Comparison of ENCODE assay signal across 36 cellular contexts in the genomic region with DNA sequence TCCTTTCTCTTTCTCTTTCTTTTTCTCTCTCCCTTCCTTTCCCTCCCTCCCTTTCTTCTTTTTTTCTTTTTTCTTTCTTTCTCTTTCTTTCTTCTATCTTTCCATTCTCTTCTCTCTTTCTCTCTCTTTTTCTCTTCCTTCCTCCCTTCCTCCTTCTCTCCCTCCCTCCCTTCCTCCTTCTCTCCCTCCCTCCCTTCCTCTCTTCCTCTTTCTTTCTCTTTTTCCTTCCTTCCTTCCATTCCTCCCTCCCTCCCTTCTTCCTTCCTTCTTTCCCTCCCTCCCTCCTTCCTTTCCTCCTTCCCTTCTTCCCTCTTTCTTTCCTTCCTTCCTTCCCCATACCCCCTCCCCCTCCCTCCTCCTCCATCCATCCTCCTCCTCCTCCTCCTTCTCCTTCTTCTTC.
"Had no signal": no experiment of that assay in that cellular context is flagged by ENCODE, and none has a peak within 500 bp of the region (broad histone marks: within the 10 kb centered on the region; RNA-seq: fewer than 3 reads in every experiment).

No MANE protein-coding gene starts in this region.

- H3K36me3 ChIP-seq: ascending aorta, cardiac muscle cell had no signal

- DNase-seq: activated B cell treated with CpG ODN at 0.5 μM for 24 hours; activated CD4-positive, alpha-beta memory T cell treated with anti-CD3 and anti-CD28 coated beads, Interleukin-2, amount 10 ng/mL, durations not matched to agents 7 days and 5 days; activated CD4-positive, alpha-beta T cell treated with anti-CD3 and anti-CD28 coated beads for 1 hour; activated CD4-positive, alpha-beta T cell treated with anti-CD3 and anti-CD28 coated beads for 36 hours; activated CD4-positive, alpha-beta T cell treated with anti-CD3 and anti-CD28 coated beads for 48 hours; activated CD4-positive, alpha-beta T cell treated with anti-CD3 and anti-CD28 coated beads, Interleukin-2, amount 10 ng/mL, durations not matched to agents 7 days and 5 days; activated CD4-positive, alpha-beta T cell treated with anti-CD3 and anti-CD28 coated beads, Interleukin-2, amount 50 U/mL, for 48 hours; activated CD8-positive, alpha-beta memory T cell treated with anti-CD3 and anti-CD28 coated beads for 24 hours; activated CD8-positive, alpha-beta memory T cell treated with anti-CD3 and anti-CD28 coated beads, Interleukin-2, amount 10 ng/mL, durations not matched to agents 7 days and 5 days; activated CD8-positive, alpha-beta memory T cell treated with anti-CD3 and anti-CD28 coated beads, Interleukin-2, amount 50 U/mL, for 48 hours; activated CD8-positive, alpha-beta T cell treated with anti-CD3 and anti-CD28 coated beads, Interleukin-2, amount 10 ng/mL, durations not matched to agents 7 days and 5 days; activated effector memory CD4-positive, alpha-beta T cell treated with Interleukin-2 at 50 U/mL for 16 hours; activated gamma-delta T cell; activated naive CD4-positive, alpha-beta T cell treated with anti-CD3 and anti-CD28 coated beads, Interleukin-2, amount 10 ng/mL, durations not matched to agents 7 days and 5 days; activated naive CD4-positive, alpha-beta T cell treated with Interleukin-2 at 50 U/mL for 16 hours; activated naive CD8-positive, alpha-beta T cell treated with anti-CD3 and anti-CD28 coated beads, Interleukin-2, amount 10 ng/mL, durations not matched to agents 7 days and 5 days; activated naive CD8-positive, alpha-beta T cell treated with anti-CD3 and anti-CD28 coated beads, Interleukin-2, amount 50 U/mL, for 24 hours; activated T-cell treated with anti-CD3 and anti-CD28 coated beads, Interleukin-2, amount 50 U/mL, for 24 hours; activated T-cell treated with anti-CD3 and anti-CD28 coated beads, Interleukin-2, amount 50 U/mL, for 48 hours; amygdala; anterior cingulate cortex; caudate nucleus; cerebellar nuclear complex; T-helper 1 cell; T-helper 2 cell; T-helper 9 cell had no signal

- H3K27me3 ChIP-seq: ascending aorta, cardiac muscle cell had no signal

- H3K27ac Mint-ChIP-seq: activated B cell treated with CpG ODN at 0.5 μM for 24 hours; activated CD4-positive, alpha-beta memory T cell treated with anti-CD3 and anti-CD28 coated beads, Interleukin-2, amount 10 ng/mL, durations not matched to agents 7 days and 5 days; activated CD4-positive, alpha-beta T cell treated with anti-CD3 and anti-CD28 coated beads for 36 hours; activated CD4-positive, alpha-beta T cell treated with anti-CD3 and anti-CD28 coated beads, Interleukin-2, amount 10 ng/mL, durations not matched to agents 7 days and 5 days; activated CD8-positive, alpha-beta memory T cell treated with anti-CD3 and anti-CD28 coated beads, Interleukin-2, amount 10 ng/mL, durations not matched to agents 7 days and 5 days; activated CD8-positive, alpha-beta T cell treated with anti-CD3 and anti-CD28 coated beads, Interleukin-2, amount 10 ng/mL, durations not matched to agents 7 days and 5 days; activated naive CD4-positive, alpha-beta T cell treated with anti-CD3 and anti-CD28 coated beads, Interleukin-2, amount 10 ng/mL, durations not matched to agents 7 days and 5 days; activated naive CD4-positive, alpha-beta T cell treated with anti-CD3 and anti-CD28 coated beads, Interleukin-2, amount 50 U/mL, for 24 hours; activated naive CD8-positive, alpha-beta T cell; activated naive CD8-positive, alpha-beta T cell treated with anti-CD3 and anti-CD28 coated beads, Interleukin-2, amount 10 ng/mL, durations not matched to agents 7 days and 5 days; activated naive CD8-positive, alpha-beta T cell treated with anti-CD3 and anti-CD28 coated beads, Interleukin-2, amount 50 U/mL, for 24 hours; activated T-cell treated with anti-CD3 and anti-CD28 coated beads, Interleukin-2, amount 50 U/mL, for 24 hours; activated T-helper 2 cell treated with anti-CD3 and anti-CD28 coated beads, Interferon-gamma antibody, Interleukin-2, Interleukin-4, amounts not matched to agents 10 μg/mL and 5 μg/mL and 100 μg/mL, durations not matched to agents 14 hours and 24 hours and 36 hours; brain; T-helper 1 cell treated with Interleukin-12 subunit alpha and Interleukin-12 subunit beta and Interleukin-4 antibody, amounts not matched to agents 30 μg/mL and 1 μg/mL, for 36 hours; T-helper 2 cell treated with Interferon-gamma antibody and Interleukin-4, amounts not matched to agents 5 μg/mL and 100 μg/mL, for 36 hours had no signal

- H3K27me3 Mint-ChIP-seq: activated B cell treated with CpG ODN at 0.5 μM for 24 hours; activated CD4-positive, alpha-beta memory T cell treated with anti-CD3 and anti-CD28 coated beads, Interleukin-2, amount 10 ng/mL, durations not matched to agents 7 days and 5 days; activated CD4-positive, alpha-beta T cell treated with anti-CD3 and anti-CD28 coated beads for 36 hours; activated CD4-positive, alpha-beta T cell treated with anti-CD3 and anti-CD28 coated beads, Interleukin-2, amount 10 ng/mL, durations not matched to agents 7 days and 5 days; activated CD8-positive, alpha-beta memory T cell treated with anti-CD3 and anti-CD28 coated beads, Interleukin-2, amount 10 ng/mL, durations not matched to agents 7 days and 5 days; activated naive CD4-positive, alpha-beta T cell treated with anti-CD3 and anti-CD28 coated beads, Interleukin-2, amount 10 ng/mL, durations not matched to agents 7 days and 5 days; activated naive CD4-positive, alpha-beta T cell treated with anti-CD3 and anti-CD28 coated beads, Interleukin-2, amount 50 U/mL, for 24 hours; activated naive CD8-positive, alpha-beta T cell; activated naive CD8-positive, alpha-beta T cell treated with anti-CD3 and anti-CD28 coated beads, Interleukin-2, amount 10 ng/mL, durations not matched to agents 7 days and 5 days; activated naive CD8-positive, alpha-beta T cell treated with anti-CD3 and anti-CD28 coated beads, Interleukin-2, amount 50 U/mL, for 24 hours; activated T-cell treated with anti-CD3 and anti-CD28 coated beads, Interleukin-2, amount 50 U/mL, for 24 hours; central memory CD8-positive, alpha-beta T cell had no signal

- H3K9me3 ChIP-seq: ascending aorta had no signal

- H3K4me3 Mint-ChIP-seq: activated B cell treated with CpG ODN at 0.5 μM for 24 hours; activated CD4-positive, alpha-beta memory T cell treated with anti-CD3 and anti-CD28 coated beads, Interleukin-2, amount 10 ng/mL, durations not matched to agents 7 days and 5 days; activated CD4-positive, alpha-beta T cell treated with anti-CD3 and anti-CD28 coated beads for 36 hours; activated CD4-positive, alpha-beta T cell treated with anti-CD3 and anti-CD28 coated beads, Interleukin-2, amount 10 ng/mL, durations not matched to agents 7 days and 5 days; activated CD8-positive, alpha-beta memory T cell treated with anti-CD3 and anti-CD28 coated beads, Interleukin-2, amount 10 ng/mL, durations not matched to agents 7 days and 5 days; activated CD8-positive, alpha-beta T cell treated with anti-CD3 and anti-CD28 coated beads, Interleukin-2, amount 10 ng/mL, durations not matched to agents 7 days and 5 days; activated naive CD4-positive, alpha-beta T cell treated with anti-CD3 and anti-CD28 coated beads, Interleukin-2, amount 10 ng/mL, durations not matched to agents 7 days and 5 days; activated naive CD4-positive, alpha-beta T cell treated with anti-CD3 and anti-CD28 coated beads, Interleukin-2, amount 50 U/mL, for 24 hours; activated naive CD8-positive, alpha-beta T cell; activated naive CD8-positive, alpha-beta T cell treated with anti-CD3 and anti-CD28 coated beads, Interleukin-2, amount 10 ng/mL, durations not matched to agents 7 days and 5 days; activated naive CD8-positive, alpha-beta T cell treated with anti-CD3 and anti-CD28 coated beads, Interleukin-2, amount 50 U/mL, for 24 hours; activated T-cell treated with anti-CD3 and anti-CD28 coated beads, Interleukin-2, amount 50 U/mL, for 24 hours; brain; central memory CD8-positive, alpha-beta T cell; T-helper 1 cell treated with Interleukin-12 subunit alpha and Interleukin-12 subunit beta and Interleukin-4 antibody, amounts not matched to agents 30 μg/mL and 1 μg/mL, for 36 hours; T-helper 2 cell treated with Interferon-gamma antibody and Interleukin-4, amounts not matched to agents 5 μg/mL and 100 μg/mL, for 36 hours had no signal

- ATAC-seq: activated CD4-positive, alpha-beta T cell treated with anti-CD3 and anti-CD28 coated beads for 36 hours; activated CD8-positive, alpha-beta memory T cell treated with anti-CD3 and anti-CD28 coated beads, Interleukin-2, amount 10 ng/mL, durations not matched to agents 7 days and 5 days; activated CD8-positive, alpha-beta T cell treated with anti-CD3 and anti-CD28 coated beads, Interleukin-2, amount 10 ng/mL, durations not matched to agents 7 days and 5 days; activated naive CD8-positive, alpha-beta T cell treated with anti-CD3 and anti-CD28 coated beads, Interleukin-2, amount 50 U/mL, for 24 hours had no signal

- H3K4me1 Mint-ChIP-seq: activated B cell treated with CpG ODN at 0.5 μM for 24 hours; activated CD4-positive, alpha-beta memory T cell treated with anti-CD3 and anti-CD28 coated beads, Interleukin-2, amount 10 ng/mL, durations not matched to agents 7 days and 5 days; activated CD4-positive, alpha-beta T cell treated with anti-CD3 and anti-CD28 coated beads for 36 hours; activated CD4-positive, alpha-beta T cell treated with anti-CD3 and anti-CD28 coated beads, Interleukin-2, amount 10 ng/mL, durations not matched to agents 7 days and 5 days; activated CD8-positive, alpha-beta memory T cell treated with anti-CD3 and anti-CD28 coated beads, Interleukin-2, amount 10 ng/mL, durations not matched to agents 7 days and 5 days; activated naive CD4-positive, alpha-beta T cell treated with anti-CD3 and anti-CD28 coated beads, Interleukin-2, amount 10 ng/mL, durations not matched to agents 7 days and 5 days; activated naive CD4-positive, alpha-beta T cell treated with anti-CD3 and anti-CD28 coated beads, Interleukin-2, amount 50 U/mL, for 24 hours; activated naive CD8-positive, alpha-beta T cell treated with anti-CD3 and anti-CD28 coated beads, Interleukin-2, amount 10 ng/mL, durations not matched to agents 7 days and 5 days; activated naive CD8-positive, alpha-beta T cell treated with anti-CD3 and anti-CD28 coated beads, Interleukin-2, amount 50 U/mL, for 24 hours; brain; central memory CD8-positive, alpha-beta T cell had no signal

- H3K27ac ChIP-seq: ascending aorta, cardiac muscle cell, VCaP had no signal

- H3K4me1 ChIP-seq: ascending aorta had no signal

- H3K4me3 ChIP-seq: ascending aorta, cardiac muscle cell had no signal
